17 cellular contexts compared by ENCODE assay signal in the genomic region with DNA sequence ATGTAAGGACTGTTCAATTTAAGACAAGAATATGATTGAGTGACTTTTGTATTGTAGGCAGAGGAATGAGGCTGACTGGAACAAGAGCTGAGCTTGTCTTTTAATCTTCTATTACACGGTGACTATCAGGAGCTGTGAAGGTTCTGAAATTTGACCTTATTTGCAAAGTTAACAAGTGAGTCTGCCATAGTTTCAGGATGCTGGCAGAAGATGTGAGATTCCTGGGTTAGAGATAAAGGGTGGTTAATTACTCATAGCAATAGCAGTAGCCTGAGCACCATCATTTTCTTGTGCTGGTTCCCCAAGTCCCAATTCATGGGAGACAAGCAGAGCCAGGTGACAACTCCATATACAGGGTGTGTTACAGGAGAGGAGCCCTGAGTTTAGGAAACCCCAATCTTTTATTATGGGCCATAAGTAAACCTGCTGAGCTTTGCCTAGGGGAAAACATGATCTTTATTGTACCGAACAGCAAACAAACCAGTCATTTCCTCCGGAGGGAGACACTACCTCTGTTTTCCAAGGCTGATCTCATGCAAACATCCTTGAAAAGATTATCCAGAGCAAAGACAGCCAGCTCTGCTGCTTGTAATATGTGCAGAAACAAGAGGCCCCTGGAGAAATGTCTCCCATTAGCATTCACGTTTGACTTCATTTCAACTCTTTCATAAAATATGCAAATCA. TPM values are rescaled to one million over a fixed set of nuclear protein-coding genes. Genes with fewer than 3 reads are reported as not detected.
A peak's percentile ranks its signal among the peaks of the same experiment; 100 is the strongest.
DNase-seq lines count a peak whose midpoint lies in the region; ATAC-seq and TF ChIP-seq lines count a peak whose summit lies in the region.
"Had no signal": no experiment of that assay in that cellular context is flagged by ENCODE, and none has a peak within 500 bp of the region (broad histone marks: within the 10 kb centered on the region; RNA-seq: fewer than 3 reads in every experiment).

No MANE protein-coding gene starts in this region.

- peak overlapping the region; percentile 21 for H3K27ac Mint-ChIP-seq in neural crest cell (ENCODE audit: unreplicated experiment)
- H3K27ac Mint-ChIP-seq: nephron progenitor cell, progenitor cell of endocrine pancreas had no signal

- no peaks in the 10 kb centered on the region for H3K36me3 ChIP-seq in Peyer's patch
- H3K36me3 ChIP-seq: adrenal gland; BLaER1 treated with 17β-estradiol and CSF1 and Interleukin-3, amounts not matched to agents 10 nM and 100 nM had no signal

- no peaks in the 10 kb centered on the region for H3K9me3 ChIP-seq in Peyer's patch
- H3K9me3 ChIP-seq: adrenal gland had no signal

- H3K27ac ChIP-seq in coronary artery (no peak overlapping the region), Peyer's patch (no peak overlapping the region)
- H3K27ac ChIP-seq: adrenal gland; BLaER1 treated with 17β-estradiol and CSF1 and Interleukin-3, amounts not matched to agents 10 nM and 100 nM had no signal

- TF ChIP-seq POLR2A in Peyer's patch (IDR thresholded peaks at IDR 0.05), result no peak

- no peaks in the 10 kb centered on the region for H3K4me1 ChIP-seq in Peyer's patch
- H3K4me1 ChIP-seq: adrenal gland had no signal

- ATAC-seq in HG03139 (IDR thresholded peaks at IDR 0.05; ENCODE audit: unreplicated experiment), result no peak
- ATAC-seq: Right ventricle myocardium inferior had no signal

- TF ChIP-seq CTCF in coronary artery (IDR thresholded peaks at IDR 0.05), result no peak
- TF ChIP-seq CTCF in neural crest cell (conservative IDR thresholded peaks at IDR 0.05), result no peak
- no peak for TF ChIP-seq CTCF in Peyer's patch (IDR thresholded peaks at IDR 0.05)

- H3K4me3 ChIP-seq in coronary artery (no peak overlapping the region), Peyer's patch (no peak overlapping the region)
- H3K4me3 ChIP-seq: adrenal gland; BLaER1 treated with 17β-estradiol and CSF1 and Interleukin-3, amounts not matched to agents 10 nM and 100 nM had no signal

- H3K4me3 Mint-ChIP-seq in neural crest cell, result no peak overlapping the region
- H3K4me3 Mint-ChIP-seq: nephron progenitor cell had no signal

- peaks cover 8% of the 10 kb centered on the region for H3K9me3 Mint-ChIP-seq in neural crest cell

- peaks cover 32% of the 10 kb centered on the region for H3K4me1 Mint-ChIP-seq in neural crest cell
- H3K4me1 Mint-ChIP-seq: nephron progenitor cell had no signal

- H3K27me3 Mint-ChIP-seq in neural crest cell (ENCODE audit: low read depth), result no peaks in the 10 kb centered on the region
- H3K27me3 Mint-ChIP-seq: progenitor cell of endocrine pancreas had no signal

- H3K36me3 Mint-ChIP-seq in neural crest cell (ENCODE audit: low read depth), result peaks cover 7% of the 10 kb centered on the region

- in situ Hi-C loops in G401 (cut with HindIII; ENCODE audit: low sequenced_read_pairs), result no loop called here

- DNase-seq in Daoy (ENCODE audit: low read depth) (peak; percentile 35), NCI-H226 (peak; percentile 62), coronary artery (ENCODE audit: low spot score) (peak; percentile 22), neural crest cell (ENCODE audit: low read depth, low spot score) (no peak), Peyer's patch (no peak), G401 (ENCODE audit: low spot score) (no peak)
- DNase-seq: activated CD4-positive, alpha-beta T cell treated with anti-CD3 and anti-CD28 coated beads, Interleukin-2, amount 50 U/mL, for 1 hour; activated gamma-delta T cell; midbrain; NCI-H1930; nephron progenitor cell; substantia nigra had no signal

- H3K27me3 ChIP-seq in Peyer's patch, result no peaks in the 10 kb centered on the region
- H3K27me3 ChIP-seq: adrenal gland; BLaER1 treated with 17β-estradiol and CSF1 and Interleukin-3, amounts not matched to agents 10 nM and 100 nM had no signal

RNA-seq across cellular contexts. Expression of gene DDX11, which starts 51.7 kb away (rescaled TPM):
- total RNA-seq in Daoy (2014; rRNA removed; shearing (Covaris generic)), result 36.1 and 36.8 TPM in 2 replicates
- total RNA-seq in neural crest cell (199 and 202 TPM in 2 replicates), Peyer's patch (100 to 1,000 TPM in 2 of 4 donors, 10 to 100 TPM in 2; 53.1 to 189 (median 100) TPM)
- 54.7 and 58.6 TPM in 2 replicates for total RNA-seq in G401 (2014; rRNA removed; shearing (Covaris generic))

Comparison
In these comparisons a context has a peak if more than half of its experiments do, and no peak if none do; other contexts are left out.
1. DNase-seq: peak in Daoy (single experiment), NCI-H226 (single experiment) and coronary artery (single experiment); none in neural crest cell (single experiment), Peyer's patch (0 of 3) and G401 (single experiment).